10 cellular contexts compared by ENCODE assay signal in genomic region chr11:122852071-122852831, GRCh38. TPM values are rescaled to one million over a fixed set of nuclear protein-coding genes. Genes with fewer than 3 reads are reported as not detected.
DNase-seq lines count a peak whose midpoint lies in the region; ATAC-seq and TF ChIP-seq lines count a peak whose summit lies in the region.
"Had no signal": no experiment of that assay in that cellular context is flagged by ENCODE, and none has a peak within 500 bp of the region (broad histone marks: within the 10 kb centered on the region; RNA-seq: fewer than 3 reads in every experiment).

No MANE protein-coding gene starts in this region.

- intact Hi-C loops in activated CD4-positive, alpha-beta T cell treated with anti-CD3 and anti-CD28 coated beads for 36 hours (cut with DNase I, micrococcal nuclease): loop anchor here (5.0 kb wide), 2 partner anchors 40 to 225 kb away; no protein-coding TSS in a partner anchor
- intact Hi-C loops in body of pancreas (cut with DNase I): loop anchor here (10.0 kb wide), 1 partner anchor 57 kb away; no protein-coding TSS in a partner anchor

- in situ Hi-C loops in G401 (cut with HindIII; ENCODE audit: low sequenced_read_pairs): no loop called here

- no peak for TF ChIP-seq CTCF in body of pancreas (IDR thresholded peaks at IDR 0.05)

- no peaks in the 10 kb centered on the region for H3K4me1 ChIP-seq in body of pancreas

- no peaks in the 10 kb centered on the region for H3K36me3 ChIP-seq in body of pancreas (replicated peaks in 1 of 2; ENCODE audit: insufficient read depth in 1 of 2, low read depth in 2 of 2)

- no peaks in the 10 kb centered on the region for H3K27me3 ChIP-seq in body of pancreas

- no peaks in the 10 kb centered on the region for H3K9me3 Mint-ChIP-seq in activated CD4-positive, alpha-beta T cell treated with anti-CD3 and anti-CD28 coated beads for 36 hours (ENCODE audit: low read depth)
- H3K9me3 Mint-ChIP-seq: endodermal cell had no signal

- H3K4me1 Mint-ChIP-seq in activated CD4-positive, alpha-beta T cell treated with anti-CD3 and anti-CD28 coated beads for 36 hours: peaks cover 46% of the 10 kb centered on the region

- no peak for TF ChIP-seq POLR2A in body of pancreas (IDR thresholded peaks at IDR 0.05)

- peak; percentile 59 for ATAC-seq in activated CD4-positive, alpha-beta T cell treated with anti-CD3 and anti-CD28 coated beads for 36 hours
- no peak for ATAC-seq in GM21367 (IDR thresholded peaks at IDR 0.05; ENCODE audit: unreplicated experiment)
- ATAC-seq in body of pancreas: no peak

- H3K9me3 ChIP-seq in body of pancreas: no peaks in the 10 kb centered on the region

- DNase-seq in G401 (ENCODE audit: low spot score): peak; percentile 94
- peak; percentile 68 for DNase-seq in activated CD4-positive, alpha-beta T cell treated with anti-CD3 and anti-CD28 coated beads for 36 hours
- peak; percentile 40 to 75 for DNase-seq in cerebellar nuclear complex (lab: John Stamatoyannopoulos, UW)
- peak; percentile 15 for DNase-seq in skeletal muscle cell (ENCODE audit: low read depth)
- DNase-seq in body of pancreas: no peak
- DNase-seq in DMS 273 (lab: John Stamatoyannopoulos, UW; ENCODE audit: unreplicated experiment): no peak
- no peak for DNase-seq in DMS79 (lab: John Stamatoyannopoulos, UW)
- DNase-seq: endodermal cell, T-helper 9 cell had no signal

- H3K27ac Mint-ChIP-seq in activated CD4-positive, alpha-beta T cell treated with anti-CD3 and anti-CD28 coated beads for 36 hours: peak overlapping the region; percentile 83
- H3K27ac Mint-ChIP-seq: endodermal cell had no signal

- H3K4me3 Mint-ChIP-seq in activated CD4-positive, alpha-beta T cell treated with anti-CD3 and anti-CD28 coated beads for 36 hours: peak overlapping the region; percentile 37
- H3K4me3 Mint-ChIP-seq: endodermal cell had no signal

- 54 to 55% methylated on average over 10 of the region's 10 CpGs for WGBS in body of pancreas, 2 donors

- no peak overlapping the region for H3K27ac ChIP-seq in body of pancreas

- H3K4me3 ChIP-seq in skeletal muscle cell (ENCODE audit: low read depth, low read length) (no peak overlapping the region), body of pancreas (no peak overlapping the region)

- H3K36me3 Mint-ChIP-seq in activated CD4-positive, alpha-beta T cell treated with anti-CD3 and anti-CD28 coated beads for 36 hours (ENCODE audit: low read depth): no peaks in the 10 kb centered on the region

- POLR2A ChIA-PET in activated CD4-positive, alpha-beta T cell treated with anti-CD3 and anti-CD28 coated beads for 36 hours (lab: Charles Lee): interaction anchor here (0.6 to 1.2 kb wide), 2 partner anchors 210 to 614 kb away, joined by 3 to 5 read pairs; partner anchors contain the start of gene HSPA8

- no peaks in the 10 kb centered on the region for H3K27me3 Mint-ChIP-seq in activated CD4-positive, alpha-beta T cell treated with anti-CD3 and anti-CD28 coated beads for 36 hours

- CTCF ChIA-PET in activated CD4-positive, alpha-beta T cell treated with anti-CD3 and anti-CD28 coated beads for 36 hours (lab: Charles Lee): interaction anchor here (0.6 to 8.8 kb wide), 41 partner anchors 8 to 954 kb away, joined by 3 to 119 read pairs (median 5); partner anchors contain the start of gene CRTAM

RNA-seq across cellular contexts. Expression of gene CRTAM, which starts 14.0 kb away (rescaled TPM):
- not detected in 2 replicates for total RNA-seq in G401 (2014; rRNA removed; shearing (Covaris generic))
- total RNA-seq in activated CD4-positive, alpha-beta T cell treated with anti-CD3 and anti-CD28 coated beads for 36 hours: under 1 TPM; 0.32 to 0.39 TPM
- not detected for total RNA-seq in body of pancreas
- total RNA-seq: endodermal cell had no signal

RNA-seq across cellular contexts. Expression of gene JHY, which starts 30.3 kb away (rescaled TPM):
- 0.81 TPM in 1 of 2 replicates, not detected in the other for total RNA-seq in G401 (2014; rRNA removed; shearing (Covaris generic))
- 1 to 10 TPM; 2.4 to 3.2 TPM for total RNA-seq in activated CD4-positive, alpha-beta T cell treated with anti-CD3 and anti-CD28 coated beads for 36 hours
- 1 to 10 TPM; 2.3 TPM for total RNA-seq in body of pancreas

Comparison
In these comparisons a context has a peak if more than half of its experiments do, and no peak if none do; other contexts are left out.
1. DNase-seq: peak in G401 (single experiment), activated CD4-positive, alpha-beta T cell treated with anti-CD3 and anti-CD28 coated beads for 36 hours (single experiment), cerebellar nuclear complex (2 of 2) and skeletal muscle cell (single experiment); none in body of pancreas (0 of 4), DMS 273 (single experiment) and DMS79 (single experiment).